8 cellular contexts compared by ENCODE assay signal in genomic region chr20:44911264-44911921, GRCh38. TPM values are rescaled to one million over a fixed set of nuclear protein-coding genes. Genes with fewer than 3 reads are reported as not detected.
A peak's percentile ranks its signal among the peaks of the same experiment; 100 is the strongest.
DNase-seq lines count a peak whose midpoint lies in the region; ATAC-seq, FAIRE-seq and TF ChIP-seq lines count a peak whose summit lies in the region.

No MANE protein-coding gene starts in this region.

- TF ChIP-seq CTCF in A549 (IDR thresholded peaks at IDR 0.05), result peak; percentile 57
- peak; percentile 67 for TF ChIP-seq CTCF in GM12874 (IDR thresholded peaks at IDR 0.05; ENCODE audit: insufficient read depth, low read depth, low read length)

- no peak for FAIRE-seq in A549 (lab: Jason Lieb, UNC)

- no peaks in the 10 kb centered on the region for H3K9me3 ChIP-seq in A549

- TF ChIP-seq POLR2A in A549 (IDR thresholded peaks at IDR 0.05; ENCODE audit: low read length), result no peak

- CTCF ChIA-PET in A549 (lab: Yijun Ruan, JAX), result interaction anchor here (0.7 to 1.5 kb wide), 7 partner anchors 9 to 164 kb away, joined by 3 to 5 read pairs (median 4); no protein-coding TSS in a partner anchor

- TF ChIP-seq RAD21 in A549 (conservative IDR thresholded peaks at IDR 0.05 in 1 of 2, IDR thresholded peaks at IDR 0.05 in 1 of 2), result peak; percentile 52 to 62

- H3K4me2 ChIP-seq in A549, result peak overlapping the region; percentile 80

- peak; percentile 54 to 79; a peak in 5 of 6 replicates for ATAC-seq in A549
- no peak for ATAC-seq in HG03108 (IDR thresholded peaks at IDR 0.05; ENCODE audit: unreplicated experiment)
- no peak for ATAC-seq in GM18909 (IDR thresholded peaks at IDR 0.05; ENCODE audit: poor library complexity, unreplicated experiment)

- peak overlapping the region; percentile 75 to 94 for H3K27ac ChIP-seq in A549

- WGBS in A549 (ENCODE audit: missing lambda C conversion rate), result 38% methylated on average over 21 of the region's 21 CpGs

- H3K4me3 ChIP-seq in A549, result peak overlapping the region; percentile 73

- H3K4me1 ChIP-seq in A549, result peaks cover 5% of the 10 kb centered on the region; the same call in 1 of the 3 replicates

- peak; percentile 78 to 88 for DNase-seq in A549 (ENCODE audit: low read depth in 1 of 2, low spot score in 1 of 2)
- DNase-seq in NOMO-1 treated with DMSO at 0.1 percent for 48 hours (lab: John Stamatoyannopoulos, UW; ENCODE audit: unreplicated experiment), result peak; percentile 16
- DNase-seq in activated T-cell treated with anti-CD3 and anti-CD28 coated beads for 48 hours (ENCODE audit: low read depth), result peak; percentile 41
- peak; percentile 69 for DNase-seq in germinal center (ENCODE audit: low spot score)
- peak; percentile 27 for DNase-seq in stimulated activated CD4-positive, alpha-beta T cell treated with anti-CD3 and anti-CD28 coated beads, Interleukin-2, amount 100 ng/mL, for 4 hours (ENCODE audit: low read depth)

- POLR2A ChIA-PET in A549 (lab: Yijun Ruan, JAX), result interaction anchor here (2.4 kb wide), 1 partner anchor 26 kb away, joined by 6 read pairs; the partner anchor contains the start of gene YWHAB

- TF ChIP-seq EP300 in A549 (IDR thresholded peaks at IDR 0.05), result no peak

TF ChIP-seq in A549, 52 proteins besides CTCF, POLR2A, EP300 and RAD21:
- peak; percentile 37; the same call in 1 of the 3 replicates for TF ChIP-seq SMC3 (IDR thresholded peaks at IDR 0.05)
- TF ChIP-seq, protein P1, sequence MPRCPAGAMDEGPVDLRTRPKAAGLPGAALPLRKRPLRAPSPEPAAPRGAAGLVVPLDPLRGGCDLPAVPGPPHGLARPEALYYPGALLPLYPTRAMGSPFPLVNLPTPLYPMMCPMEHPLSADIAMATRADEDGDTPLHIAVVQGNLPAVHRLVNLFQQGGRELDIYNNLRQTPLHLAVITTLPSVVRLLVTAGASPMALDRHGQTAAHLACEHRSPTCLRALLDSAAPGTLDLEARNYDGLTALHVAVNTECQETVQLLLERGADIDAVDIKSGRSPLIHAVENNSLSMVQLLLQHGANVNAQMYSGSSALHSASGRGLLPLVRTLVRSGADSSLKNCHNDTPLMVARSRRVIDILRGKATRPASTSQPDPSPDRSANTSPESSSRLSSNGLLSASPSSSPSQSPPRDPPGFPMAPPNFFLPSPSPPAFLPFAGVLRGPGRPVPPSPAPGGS (IDR thresholded peaks at IDR 0.05), result no peak
- 0 out of 4 replicates have a peak, but pooled peaks of 1 of the 2 experiments have one; percentile 3 for TF ChIP-seq CEBPB (IDR thresholded peaks at IDR 0.05)

RNA-seq across cellular contexts. Expression of gene PABPC1L, which starts 1.5 kb away (rescaled TPM):
- polyA plus RNA-seq in A549 (2011; rRNA removed), result 72.7 and 73.1 TPM in 2 replicates
- 51.2 and 67.5 TPM in 2 replicates for polyA plus RNA-seq in A549 (2012; cell fraction: cytosol; rRNA removed)
- 436 and 472 TPM in 2 replicates for polyA plus RNA-seq in A549 (2012; cell fraction: nucleus; rRNA removed)
- polyA plus RNA-seq in A549 (2017; fragmentation: RNase III; extraction: RNeasy Plus Mini Kit Qiagen cat#74134 plus additional on column Dnase treatment), result 35.1 to 45.4 TPM (median 37.1 TPM) in 3 replicates
- 28.0 and 32.2 TPM in 2 replicates for polyA minus RNA-seq in A549 (2011; rRNA and poly(A)+ RNA removed)

RNA-seq across cellular contexts. Expression of gene YWHAB, which starts 25.9 kb away (rescaled TPM):
- polyA plus RNA-seq in A549 (2011; rRNA removed) (163 and 174 TPM in 2 replicates), A549 (2017; fragmentation: RNase III; extraction: RNeasy Plus Mini Kit Qiagen cat#74134 plus additional on column Dnase treatment) (204 to 213 TPM (median 205 TPM) in 3 replicates)
- polyA plus RNA-seq in A549 (2012; cell fraction: cytosol; rRNA removed), result 87.0 and 89.3 TPM in 2 replicates
- polyA plus RNA-seq in A549 (2012; cell fraction: nucleus; rRNA removed), result 30.0 and 36.8 TPM in 2 replicates
- 52.3 and 57.5 TPM in 2 replicates for polyA minus RNA-seq in A549 (2011; rRNA and poly(A)+ RNA removed)

RNA-seq across cellular contexts. Expression of gene TOMM34, which starts 48.8 kb away (rescaled TPM):
- 23.4 and 29.8 TPM in 2 replicates for polyA plus RNA-seq in A549 (2011; rRNA removed)
- polyA plus RNA-seq in A549 (2012; cell fraction: cytosol; rRNA removed), result 27.4 and 32.0 TPM in 2 replicates
- polyA plus RNA-seq in A549 (2012; cell fraction: nucleus; rRNA removed), result 21.7 and 27.4 TPM in 2 replicates
- polyA plus RNA-seq in A549 (2017; fragmentation: RNase III; extraction: RNeasy Plus Mini Kit Qiagen cat#74134 plus additional on column Dnase treatment), result 30.0 to 32.1 TPM (median 30.8 TPM) in 3 replicates
- 15.2 and 16.9 TPM in 2 replicates for polyA minus RNA-seq in A549 (2011; rRNA and poly(A)+ RNA removed)

RNA-seq across cellular contexts. Expression of gene STK4, which starts 54.9 kb away (rescaled TPM):
- 27.8 and 34.5 TPM in 2 replicates for polyA plus RNA-seq in A549 (2011; rRNA removed)
- polyA plus RNA-seq in A549 (2012; cell fraction: cytosol; rRNA removed), result 7.0 and 8.4 TPM in 2 replicates
- polyA plus RNA-seq in A549 (2012; cell fraction: nucleus; rRNA removed), result 5.0 and 8.6 TPM in 2 replicates
- polyA plus RNA-seq in A549 (2017; fragmentation: RNase III; extraction: RNeasy Plus Mini Kit Qiagen cat#74134 plus additional on column Dnase treatment), result 14.5 to 14.6 TPM (median 14.5 TPM) in 3 replicates
- 22.3 and 24.7 TPM in 2 replicates for polyA minus RNA-seq in A549 (2011; rRNA and poly(A)+ RNA removed)

Comparison
In these comparisons a context has a peak if more than half of its experiments do, and no peak if none do; other contexts are left out.
1. ATAC-seq: peak in A549 (2 of 2); none in HG03108 (single experiment) and GM18909 (single experiment).
2. DNase-seq: peak in every context shown above with its lines; median percentile 83 in A549; 69 in germinal center; 41 in activated T-cell treated with anti-CD3 and anti-CD28 coated beads for 48 hours; 27 in stimulated activated CD4-positive, alpha-beta T cell treated with anti-CD3 and anti-CD28 coated beads, Interleukin-2, amount 100 ng/mL, for 4 hours; 16 in NOMO-1 treated with DMSO at 0.1 percent for 48 hours.